In genomic region chr19:38466050-38466449, GRCh38 we compare ENCODE assay signal across 21 cellular contexts. TPM values are rescaled to one million over a fixed set of nuclear protein-coding genes. Genes with fewer than 3 reads are reported as not detected.
A peak's percentile ranks its signal among the peaks of the same experiment; 100 is the strongest.
DNase-seq lines count a peak whose midpoint lies in the region; ATAC-seq, FAIRE-seq and TF ChIP-seq lines count a peak whose summit lies in the region.
"Had no signal": no experiment of that assay in that cellular context is flagged by ENCODE, and none has a peak within 500 bp of the region (broad histone marks: within the 10 kb centered on the region; RNA-seq: fewer than 3 reads in every experiment).

No MANE protein-coding gene starts in this region.

- no peak for TF ChIP-seq RAD21 in A549 (conservative IDR thresholded peaks at IDR 0.05 in 1 of 2, IDR thresholded peaks at IDR 0.05 in 1 of 2)
- TF ChIP-seq RAD21 in H1 (IDR thresholded peaks at IDR 0.05 in 1 of 2, conservative IDR thresholded peaks at IDR 0.05 in 1 of 2; ENCODE audit: low read depth in 2 of 2, low read length in 2 of 2), result no peak

- H3K9ac ChIP-seq in H1 (replicated peaks in 1 of 4; ENCODE audit: extremely low read depth in 1 of 4, low read depth in 3 of 4, low read length in 3 of 4), result no peak overlapping the region

- no peak overlapping the region for H2BK15ac ChIP-seq in H1 (ENCODE audit: low read length)

- TF ChIP-seq CTCF in A549 (IDR thresholded peaks at IDR 0.05), result no peak
- no peak for TF ChIP-seq CTCF in H1 (IDR thresholded peaks at IDR 0.05; ENCODE audit: control extremely low read depth in 1 of 3, insufficient read depth in 1 of 3, low read depth in 1 of 3, low read length in 3 of 3)
- no peak for TF ChIP-seq CTCF in osteoblast (IDR thresholded peaks at IDR 0.05; ENCODE audit: extremely low read depth, low read depth, low read length)
- no peak for TF ChIP-seq CTCF in uterus (IDR thresholded peaks at IDR 0.05)

- no peak overlapping the region for H2BK120ac ChIP-seq in H1 (replicated peaks; ENCODE audit: low read depth, low read length)

- in situ Hi-C loops in G401 (cut with HindIII; ENCODE audit: low sequenced_read_pairs), result no loop called here

- H3K4me3 ChIP-seq in A549, result no peak overlapping the region
- no peak overlapping the region for H3K4me3 ChIP-seq in H1 (ENCODE audit: extremely low read depth in 1 of 4, insufficient read depth in 2 of 4, low read depth in 3 of 4, low read length in 4 of 4)
- H3K4me3 ChIP-seq in osteoblast (ENCODE audit: insufficient read depth, low read length), result no peak overlapping the region
- H3K4me3 ChIP-seq in uterus, result no peak overlapping the region

- H2BK20ac ChIP-seq in H1 (ENCODE audit: low read length), result no peak overlapping the region

- H3K79me2 ChIP-seq in H1 (ENCODE audit: control insufficient read depth in 1 of 2, insufficient read depth in 2 of 2, low read length in 2 of 2) (no peaks in the 10 kb centered on the region), osteoblast (ENCODE audit: insufficient read depth, low read length) (no peaks in the 10 kb centered on the region)

- H3K79me1 ChIP-seq in H1 (ENCODE audit: low read depth, low read length), result no peaks in the 10 kb centered on the region

- POLR2A ChIA-PET in A549 (lab: Yijun Ruan, JAX) (no interaction called here), H1 (lab: Charles Lee; ENCODE audit: partially characterized antibody) (interaction anchor here (2.4 kb wide), 1 partner anchor 12 kb away, joined by 8 read pairs; no protein-coding TSS in a partner anchor)

- H3K23me2 ChIP-seq in H1 (ENCODE audit: low read depth, low read length), result peaks cover 6% of the 10 kb centered on the region; the same call in 1 of the 2 replicates

- no peak overlapping the region for H2BK5ac ChIP-seq in H1 (ENCODE audit: low read depth, low read length)

- H3K4me1 ChIP-seq in A549 (no peaks in the 10 kb centered on the region), H1 (replicated peaks in 1 of 4; ENCODE audit: control insufficient read depth in 3 of 4, insufficient read depth in 4 of 4, low read length in 3 of 4) (peaks cover 0 to 3% (median 0%) of the 10 kb centered on the region in 4 experiments; a peak in 1 of 7 replicates), osteoblast (ENCODE audit: insufficient read depth, low read length) (no peaks in the 10 kb centered on the region), uterus (no peaks in the 10 kb centered on the region)

- peaks cover 6 to 42% (median 21%) of the 10 kb centered on the region in 4 experiments; a peak in 7 of 8 replicates for H3K36me3 ChIP-seq in H1 (ENCODE audit: control insufficient read depth in 2 of 4, insufficient read depth in 4 of 4, low read length in 3 of 4)
- H3K36me3 ChIP-seq in osteoblast (ENCODE audit: insufficient read depth, low read length), result no peaks in the 10 kb centered on the region
- no peaks in the 10 kb centered on the region for H3K36me3 ChIP-seq in uterus

- FAIRE-seq in A549 (lab: Jason Lieb, UNC) (no peak), H1 (lab: Jason Lieb, UNC) (no peak)
- FAIRE-seq: G401.6, GM12892 had no signal

- H4K8ac ChIP-seq in H1 (ENCODE audit: extremely low read depth, insufficient read depth, low read length), result peak overlapping the region; percentile 63; the same call in 1 of the 2 replicates

- TF ChIP-seq POLR2A in A549 (IDR thresholded peaks at IDR 0.05; ENCODE audit: low read length) (no peak), H1 (IDR thresholded peaks at IDR 0.05; ENCODE audit: control extremely low read depth in 1 of 2, low read depth in 2 of 2, low read length in 2 of 2) (no peak), uterus (IDR thresholded peaks at IDR 0.05) (no peak)

- intact Hi-C loops in uterus (cut with DNase I; ENCODE audit: low total_unique reads), result no loop called here

- peak; percentile 36 to 43 for ATAC-seq in A549
- ATAC-seq: HCT116 had no signal

- H3K9me3 ChIP-seq in A549, result no peaks in the 10 kb centered on the region
- H3K9me3 ChIP-seq in H1 (ENCODE audit: insufficient read depth in 2 of 2, low read depth in 1 of 2, low read length in 1 of 2), result no peaks in the 10 kb centered on the region
- H3K9me3 ChIP-seq in osteoblast (ENCODE audit: low read depth, low read length), result no peaks in the 10 kb centered on the region
- H3K9me3 ChIP-seq in uterus, result peaks cover 0 to 4% of the 10 kb centered on the region in 2 donors

- H2BK12ac ChIP-seq in H1 (ENCODE audit: low read depth, low read length), result no peak overlapping the region

- H3K23ac ChIP-seq in H1 (ENCODE audit: insufficient read length), result no peak overlapping the region

- H4K20me1 ChIP-seq in H1 (replicated peaks in 1 of 2; ENCODE audit: control insufficient read depth in 1 of 2, insufficient read depth in 2 of 2, low read length in 2 of 2) (peaks cover 0 to 2% of the 10 kb centered on the region in 2 experiments), osteoblast (ENCODE audit: insufficient read depth, low read length) (no peaks in the 10 kb centered on the region)

- H3K14ac ChIP-seq in H1 (ENCODE audit: insufficient read length), result no peak overlapping the region

- TF ChIP-seq EP300 in A549 (IDR thresholded peaks at IDR 0.05), result no peak
- TF ChIP-seq EP300 in H1 (IDR thresholded peaks at IDR 0.05; ENCODE audit: borderline replicate concordance in 1 of 2, low read depth in 2 of 2, low read length in 2 of 2), result no peak

- H2AFZ ChIP-seq in H1 (ENCODE audit: low read length) (no peak overlapping the region), osteoblast (ENCODE audit: low read length) (no peak overlapping the region)

- DNase-seq in A549 (ENCODE audit: low read depth in 1 of 2, low spot score in 1 of 2) (no peak), H1 (ENCODE audit: low read depth in 1 of 2, low spot score in 2 of 2) (no peak), osteoblast (ENCODE audit: insufficient read length, low spot score, missing footprints) (peak; percentile 78), uterus (no peak), NCI-H82 (lab: John Stamatoyannopoulos, UW) (no peak), G401 (ENCODE audit: low spot score) (no peak)
- DNase-seq: C1 segment of cervical spinal cord; Calu3; CD4-positive, alpha-beta memory T cell; COR-L47; DMS53; DMS79 treated with DMSO at 0.1 percent for 48 hours; H9 had no signal

- no peak overlapping the region for H2AK5ac ChIP-seq in H1 (ENCODE audit: low read depth, low read length)

- CTCF ChIA-PET in A549 (lab: Yijun Ruan, JAX) (interaction anchor here (0.6 to 2.1 kb wide), 4 partner anchors 12 to 465 kb away, joined by 3 to 10 read pairs (median 4); no protein-coding TSS in a partner anchor), H1 (lab: Charles Lee; ENCODE audit: partially characterized antibody) (interaction anchor here (1.4 kb wide), 1 partner anchor 48 kb away, joined by 4 read pairs; no protein-coding TSS in a partner anchor)

- H4K91ac ChIP-seq in H1 (replicated peaks; ENCODE audit: insufficient read length, low read length), result no peak overlapping the region

- WGBS in A549 (ENCODE audit: missing lambda C conversion rate), result 74% methylated on average over 26 of the region's 26 CpGs
- WGBS in H1 (ENCODE audit: extremely low coverage in 1 of 2, insufficient coverage in 1 of 2, insufficient read length in 1 of 2, insufficient replicate concordance in 2 of 2, low coverage in 1 of 2, low lambda C conversion rate in 2 of 2, missing lambda C conversion rate in 1 of 2), 2 experiments, result 89% methylated on average over 25 of the region's 26 CpGs; no CpG with 5 or more reads in 1 of the 2 experiments

- H3K18ac ChIP-seq in H1 (ENCODE audit: extremely low read depth, low read length), result no peak overlapping the region

- H4K5ac ChIP-seq in H1 (ENCODE audit: insufficient read length, low read depth, low read length), result no peak overlapping the region

- no peak overlapping the region for H3K56ac ChIP-seq in H1 (replicated peaks; ENCODE audit: insufficient read length, low read depth, low read length)

- no peak overlapping the region for H3K4me2 ChIP-seq in A549
- H3K4me2 ChIP-seq in H1 (ENCODE audit: insufficient read depth in 1 of 2, low read depth in 2 of 2, low read length in 2 of 2), result no peak overlapping the region
- H3K4me2 ChIP-seq in osteoblast (ENCODE audit: insufficient read depth, low read length), result no peak overlapping the region

- H3K27me3 ChIP-seq in H1 (replicated peaks in 1 of 4; ENCODE audit: control insufficient read depth in 3 of 4, extremely low read depth in 1 of 4, insufficient read depth in 3 of 4, low read length in 3 of 4), result no peaks in the 10 kb centered on the region
- no peaks in the 10 kb centered on the region for H3K27me3 ChIP-seq in osteoblast (ENCODE audit: insufficient read depth, low read length)
- H3K27me3 ChIP-seq in uterus, result no peaks in the 10 kb centered on the region

- no peak overlapping the region for H3K4ac ChIP-seq in H1 (replicated peaks; ENCODE audit: insufficient read length, low read depth, low read length)

- H3K27ac ChIP-seq in A549 (no peak overlapping the region), H1 (ENCODE audit: low read depth, low read length) (no peak overlapping the region), osteoblast (ENCODE audit: low read depth, low read length) (no peak overlapping the region), uterus (no peak overlapping the region)
- H3K27ac ChIP-seq: 22Rv1 had no signal

RNA-seq across cellular contexts. Expression of gene RYR1, which starts 32.6 kb away (rescaled TPM):
- polyA plus RNA-seq in A549 (2011; rRNA removed) (0.87 and 1.4 TPM in 2 replicates), A549 (2017; fragmentation: RNase III; extraction: RNeasy Plus Mini Kit Qiagen cat#74134 plus additional on column Dnase treatment) (3.1 to 4.5 TPM (median 3.7 TPM) in 3 replicates), H1 (2011; rRNA removed) (5.8 and 12.3 TPM in 2 replicates)
- polyA plus RNA-seq in A549 (2012; cell fraction: cytosol; rRNA removed), result 1.2 and 1.7 TPM in 2 replicates
- polyA plus RNA-seq in A549 (2012; cell fraction: nucleus; rRNA removed), result 0.38 and 1.1 TPM in 2 replicates
- polyA minus RNA-seq in A549 (2011; rRNA and poly(A)+ RNA removed), result 1.2 and 1.5 TPM in 2 replicates
- 10.7 and 11.8 TPM in 2 replicates for total RNA-seq in H1 (2021; fragmentation: NEBNext Ultra II Directional; extraction: Animal tissue kit (Norgen Biotek cat#: 25700))
- polyA plus RNA-seq in H1 (2011; cell fraction: cytosol; rRNA removed), result 7.8 TPM
- 53.4 TPM for polyA plus RNA-seq in H1 (2011; cell fraction: nucleus; rRNA removed)
- 18.4 to 26.0 TPM (median 21.8 TPM) in 4 replicates for polyA plus RNA-seq in H1 (2012, experiment 1 of 2)
- 10.9 TPM for polyA plus RNA-seq in H1 (2012, experiment 2 of 2)
- 7.2 TPM for polyA plus RNA-seq in H1 (2013, experiment 1 of 2)
- 5.7 TPM for polyA plus RNA-seq in H1 (2013, experiment 2 of 2)
- 8.8 and 9.9 TPM in 2 replicates for polyA minus RNA-seq in H1 (2011; rRNA and poly(A)+ RNA removed)
- polyA minus RNA-seq in H1 (2011; cell fraction: cytosol; rRNA and poly(A)+ RNA removed), result 6.8 TPM
- 27.4 TPM for polyA minus RNA-seq in H1 (2011; cell fraction: nucleus; rRNA and poly(A)+ RNA removed)
- total RNA-seq in osteoblast (under 0.01 TPM in 2 replicates), uterus (1 to 10 TPM in 2 of 4 donors, under 1 TPM in 1, not detected in 1; under 0.01 to 6.2 (median 3.5) TPM)
- 0.27 and 0.31 TPM in 2 replicates for total RNA-seq in G401 (2014; rRNA removed; shearing (Covaris generic))
- total RNA-seq: H4 had no signal

RNA-seq across cellular contexts. Expression of gene RASGRP4, which starts 40.0 kb away (rescaled TPM):
- 0.13 and 0.22 TPM in 2 replicates for polyA plus RNA-seq in A549 (2011; rRNA removed)
- polyA plus RNA-seq in A549 (2012; cell fraction: cytosol; rRNA removed), result 0.13 and 0.18 TPM in 2 replicates
- 0.04 and 0.10 TPM in 2 replicates for polyA plus RNA-seq in A549 (2012; cell fraction: nucleus; rRNA removed)
- polyA plus RNA-seq in A549 (2017; fragmentation: RNase III; extraction: RNeasy Plus Mini Kit Qiagen cat#74134 plus additional on column Dnase treatment), result 0.09 to 0.30 TPM (median 0.18 TPM) in 3 replicates
- polyA minus RNA-seq in A549 (2011; rRNA and poly(A)+ RNA removed), result 0.12 TPM in 1 of 2 replicates, not detected in the other
- 1.9 and 2.0 TPM in 2 replicates for total RNA-seq in H1 (2021; fragmentation: NEBNext Ultra II Directional; extraction: Animal tissue kit (Norgen Biotek cat#: 25700))
- 3.1 and 5.7 TPM in 2 replicates for polyA plus RNA-seq in H1 (2011; rRNA removed)
- 3.1 TPM for polyA plus RNA-seq in H1 (2011; cell fraction: cytosol; rRNA removed)
- polyA plus RNA-seq in H1 (2011; cell fraction: nucleus; rRNA removed), result 7.7 TPM
- polyA plus RNA-seq in H1 (2012, experiment 1 of 2), result 1.2 to 2.0 TPM (median 1.6 TPM) in 4 replicates
- polyA plus RNA-seq in H1 (2012, experiment 2 of 2), result 1.1 TPM
- polyA plus RNA-seq in H1 (2013, experiment 1 of 2), result 2.3 TPM
- polyA plus RNA-seq in H1 (2013, experiment 2 of 2), result 2.0 TPM
- 1.3 and 1.7 TPM in 2 replicates for polyA minus RNA-seq in H1 (2011; rRNA and poly(A)+ RNA removed)
- polyA minus RNA-seq in H1 (2011; cell fraction: cytosol; rRNA and poly(A)+ RNA removed), result 1.3 TPM
- polyA minus RNA-seq in H1 (2011; cell fraction: nucleus; rRNA and poly(A)+ RNA removed), result 1.6 TPM
- total RNA-seq in osteoblast, result not detected in 2 replicates
- 1 to 10 TPM in 2 of 4 donors, under 1 TPM in 1, not detected in 1; under 0.01 to 2.0 (median 1.5) TPM for total RNA-seq in uterus
- not detected in 2 replicates for total RNA-seq in G401 (2014; rRNA removed; shearing (Covaris generic))
- total RNA-seq: A673, Calu3, Daoy had no signal
- polyA plus RNA-seq: BJ had no signal
